2 cellular contexts compared by ENCODE assay signal in the genomic region with DNA sequence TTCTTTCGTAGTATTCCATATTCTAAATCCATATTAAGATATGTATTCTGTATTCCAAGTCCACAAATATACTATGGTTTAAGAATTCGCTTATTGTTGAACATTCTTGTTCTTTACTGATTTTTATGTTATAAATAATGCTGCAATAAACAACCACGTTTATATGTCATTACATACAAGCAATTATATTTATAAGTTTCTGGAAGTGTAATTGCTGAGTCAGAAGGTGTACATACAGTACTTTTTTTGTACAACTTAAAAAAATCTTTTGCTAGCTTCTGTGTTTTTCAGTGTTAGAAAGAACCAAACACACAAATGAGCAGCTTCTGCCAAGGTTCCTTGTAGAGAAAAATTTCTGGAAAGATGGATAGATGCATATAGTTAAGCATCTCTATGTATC.
TF ChIP-seq lines count a peak whose summit lies in the region.

No MANE protein-coding gene starts in this region.

TF ChIP-seq in HepG2, 621 proteins besides CTCF, POLR2A, EP300 and RAD21:
- TF ChIP-seq ZIK1 (CRISPR knock-in tag; IDR thresholded peaks at IDR 0.05; ENCODE audit: borderline replicate concordance, low read depth) (no peak), MAFK (conservative IDR thresholded peaks at IDR 0.05 in 1 of 2, IDR thresholded peaks at IDR 0.05 in 1 of 2; ENCODE audit: low read length in 2 of 2) (peak in 1 of 2 experiments; percentile 40; a peak in 2 of 4 replicates), THYN1 (CRISPR knock-in tag; IDR thresholded peaks at IDR 0.05; ENCODE audit: borderline replicate concordance, low read depth) (no peak), MAFF (IDR thresholded peaks at IDR 0.05; ENCODE audit: low read depth, low read length) (0 out of 2 replicates have a peak, but pooled peaks have one; percentile 25), ZC3H4 (CRISPR knock-in tag; IDR thresholded peaks at IDR 0.05; ENCODE audit: borderline replicate concordance) (no peak), ETS1 (CRISPR knock-in tag; IDR thresholded peaks at IDR 0.05) (no peak)
TF ChIP-seq in HepG2: peak in this region for 2.

TF ChIP-seq in IMR-90, 13 proteins besides CTCF, POLR2A, EP300 and RAD21:
- TF ChIP-seq MAFK (IDR thresholded peaks at IDR 0.05; ENCODE audit: low read depth, low read length), result 0 out of 2 replicates have a peak, but pooled peaks have one; percentile 20
- TF ChIP-seq RCOR1 (IDR thresholded peaks at IDR 0.05; ENCODE audit: insufficient replicate concordance, low read length), result no peak
- TF ChIP-seq BHLHE40 (IDR thresholded peaks at IDR 0.05; ENCODE audit: low read depth, low read length), result no peak
- TF ChIP-seq, protein P1, sequence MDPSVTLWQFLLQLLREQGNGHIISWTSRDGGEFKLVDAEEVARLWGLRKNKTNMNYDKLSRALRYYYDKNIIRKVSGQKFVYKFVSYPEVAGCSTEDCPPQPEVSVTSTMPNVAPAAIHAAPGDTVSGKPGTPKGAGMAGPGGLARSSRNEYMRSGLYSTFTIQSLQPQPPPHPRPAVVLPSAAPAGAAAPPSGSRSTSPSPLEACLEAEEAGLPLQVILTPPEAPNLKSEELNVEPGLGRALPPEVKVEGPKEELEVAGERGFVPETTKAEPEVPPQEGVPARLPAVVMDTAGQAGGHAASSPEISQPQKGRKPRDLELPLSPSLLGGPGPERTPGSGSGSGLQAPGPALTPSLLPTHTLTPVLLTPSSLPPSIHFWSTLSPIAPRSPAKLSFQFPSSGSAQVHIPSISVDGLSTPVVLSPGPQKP (IDR thresholded peaks at IDR 0.05; ENCODE audit: borderline replicate concordance, low read depth, low read length), result no peak
